In the genomic region with DNA sequence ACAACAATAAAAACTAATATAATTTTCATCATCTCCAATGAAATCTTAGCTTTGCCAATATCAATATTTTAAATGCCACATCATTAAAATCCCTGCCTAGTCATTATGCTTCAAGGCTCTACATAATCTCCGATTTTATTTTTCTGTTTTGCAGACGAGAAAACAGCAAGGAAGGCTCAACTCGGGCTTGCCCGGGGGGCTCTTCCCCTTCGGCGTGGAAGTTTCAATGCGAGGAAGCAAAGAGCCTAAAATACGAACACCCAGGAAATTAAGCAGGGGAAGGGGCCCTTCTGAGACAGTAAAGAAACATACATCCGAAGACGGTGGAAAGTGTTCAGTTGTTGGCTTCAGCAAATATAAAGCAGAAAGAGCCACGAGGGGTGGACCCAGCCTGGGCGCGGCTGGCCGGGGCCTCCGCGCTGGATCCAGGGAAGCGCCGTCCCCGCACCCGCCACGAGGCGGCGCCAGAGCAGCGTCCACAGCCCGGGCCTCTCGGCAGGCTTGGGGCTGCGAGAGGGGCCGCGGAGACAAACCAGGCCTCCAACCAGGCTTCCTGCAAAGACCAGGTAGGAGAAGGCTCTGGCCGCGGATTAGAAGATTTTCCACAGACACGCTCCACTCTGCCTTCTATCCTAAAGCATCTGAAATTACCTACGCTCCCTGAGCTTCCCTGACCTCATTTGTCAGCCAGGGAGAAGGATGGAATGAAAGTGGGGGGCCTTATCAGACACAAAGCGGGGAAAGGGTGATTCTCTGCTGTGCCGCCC, we compare ENCODE assay signal across 8 cellular contexts.
DNase-seq lines count a peak whose midpoint lies in the region; ATAC-seq and TF ChIP-seq lines count a peak whose summit lies in the region.

No MANE protein-coding gene starts in this region.

- DNase-seq in AG08395 (ENCODE audit: low spot score), result peak; percentile 80
- peak; percentile 29 for DNase-seq in MG63
- peak; percentile 82 for DNase-seq in WTC11 (ENCODE audit: low spot score)
- peak in 48 of 61 donors; percentile 4 to 66 (median 24) for DNase-seq in caudate nucleus (lab: John Stamatoyannopoulos, UW)
- peak; percentile 50 for DNase-seq in kidney tubule cell (ENCODE audit: low spot score)
- DNase-seq in stimulated activated CD4-positive, alpha-beta T cell treated with anti-CD3 and anti-CD28 coated beads, Interleukin-2, amount 100 ng/mL, for 48 hours, result peak; percentile 65 to 67

- H3K27ac ChIP-seq in caudate nucleus (ENCODE audit: low read depth, low read length), result no peak overlapping the region

- H3K4me1 Mint-ChIP-seq in WTC11, result peaks cover 9% of the 10 kb centered on the region

- no peak overlapping the region for H3K4me3 ChIP-seq in MG63

- TF ChIP-seq CTCF in WTC11 (IDR thresholded peaks at IDR 0.05), result peak; percentile 95

- POLR2A ChIA-PET in WTC11 (lab: Charles Lee), result no interaction called here

- H3K27ac Mint-ChIP-seq in WTC11, result no peak overlapping the region

- peaks cover 24% of the 10 kb centered on the region for H3K27me3 Mint-ChIP-seq in WTC11 (ENCODE audit: low read depth)

- H3K4me3 Mint-ChIP-seq in WTC11, result peak overlapping the region; percentile 38; the same call in 1 of the 2 replicates

- H3K9me3 Mint-ChIP-seq in WTC11, result no peaks in the 10 kb centered on the region

- CTCF ChIA-PET in WTC11 (lab: Charles Lee), result interaction anchor here (0.9 to 2.6 kb wide), 5 partner anchors 18 to 743 kb away, joined by 3 to 20 read pairs (median 5); no protein-coding TSS in a partner anchor

- no peaks in the 10 kb centered on the region for H3K9me3 ChIP-seq in MG63

- H3K36me3 Mint-ChIP-seq in WTC11, result no peaks in the 10 kb centered on the region

- no peaks in the 10 kb centered on the region for H3K27me3 ChIP-seq in MG63

- H3K36me3 ChIP-seq in MG63, result no peaks in the 10 kb centered on the region

- ATAC-seq in GM18868 (IDR thresholded peaks at IDR 0.05; ENCODE audit: unreplicated experiment) (peak; percentile 67), WTC11 (peak; percentile 84), GM21367 (IDR thresholded peaks at IDR 0.05; ENCODE audit: unreplicated experiment) (no peak)

TF ChIP-seq in WTC11, 78 proteins besides CTCF, POLR2A, EP300 and RAD21:
- TF ChIP-seq, protein P1, sequence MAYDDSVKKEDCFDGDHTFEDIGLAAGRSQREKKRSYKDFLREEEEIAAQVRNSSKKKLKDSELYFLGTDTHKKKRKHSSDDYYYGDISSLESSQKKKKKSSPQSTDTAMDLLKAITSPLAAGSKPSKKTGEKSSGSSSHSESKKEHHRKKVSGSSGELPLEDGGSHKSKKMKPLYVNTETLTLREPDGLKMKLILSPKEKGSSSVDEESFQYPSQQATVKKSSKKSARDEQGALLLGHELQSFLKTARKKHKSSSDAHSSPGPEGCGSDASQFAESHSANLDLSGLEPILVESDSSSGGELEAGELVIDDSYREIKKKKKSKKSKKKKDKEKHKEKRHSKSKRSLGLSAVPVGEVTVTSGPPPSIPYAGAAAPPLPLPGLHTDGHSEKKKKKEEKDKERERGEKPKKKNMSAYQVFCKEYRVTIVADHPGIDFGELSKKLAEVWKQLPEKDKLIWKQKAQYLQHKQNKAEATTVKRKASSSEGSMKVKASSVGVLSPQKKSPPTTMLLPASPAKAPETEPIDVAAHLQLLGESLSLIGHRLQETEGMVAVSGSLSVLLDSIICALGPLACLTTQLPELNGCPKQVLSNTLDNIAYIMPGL (CRISPR knock-in tag; IDR thresholded peaks at IDR 0.05), result peak; percentile 60; the same call in 1 of the 2 replicates
- TF ChIP-seq, protein P2, sequence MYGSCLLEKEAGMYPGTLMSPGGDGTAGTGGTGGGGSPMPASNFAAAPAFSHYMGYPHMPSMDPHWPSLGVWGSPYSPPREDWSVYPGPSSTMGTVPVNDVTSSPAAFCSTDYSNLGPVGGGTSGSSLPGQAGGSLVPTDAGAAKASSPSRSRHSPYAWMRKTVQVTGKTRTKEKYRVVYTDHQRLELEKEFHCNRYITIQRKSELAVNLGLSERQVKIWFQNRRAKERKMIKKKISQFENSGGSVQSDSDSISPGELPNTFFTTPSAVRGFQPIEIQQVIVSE (CRISPR knock-in tag; IDR thresholded peaks at IDR 0.05; ENCODE audit: borderline replicate concordance), result no peak
- TF ChIP-seq, protein P3, sequence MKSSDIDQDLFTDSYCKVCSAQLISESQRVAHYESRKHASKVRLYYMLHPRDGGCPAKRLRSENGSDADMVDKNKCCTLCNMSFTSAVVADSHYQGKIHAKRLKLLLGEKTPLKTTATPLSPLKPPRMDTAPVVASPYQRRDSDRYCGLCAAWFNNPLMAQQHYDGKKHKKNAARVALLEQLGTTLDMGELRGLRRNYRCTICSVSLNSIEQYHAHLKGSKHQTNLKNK (CRISPR knock-in tag; IDR thresholded peaks at IDR 0.05), result no peak
TF ChIP-seq in WTC11: peak in this region for 1.

Comparison
In these comparisons a context has a peak if more than half of its experiments do, and no peak if none do; other contexts are left out.
1. DNase-seq: peak in every context shown above with its lines; median percentile 82 in WTC11; 80 in AG08395; 66 in stimulated activated CD4-positive, alpha-beta T cell treated with anti-CD3 and anti-CD28 coated beads, Interleukin-2, amount 100 ng/mL, for 48 hours; 50 in kidney tubule cell; 29 in MG63; 24 in caudate nucleus.